In the genomic region with DNA sequence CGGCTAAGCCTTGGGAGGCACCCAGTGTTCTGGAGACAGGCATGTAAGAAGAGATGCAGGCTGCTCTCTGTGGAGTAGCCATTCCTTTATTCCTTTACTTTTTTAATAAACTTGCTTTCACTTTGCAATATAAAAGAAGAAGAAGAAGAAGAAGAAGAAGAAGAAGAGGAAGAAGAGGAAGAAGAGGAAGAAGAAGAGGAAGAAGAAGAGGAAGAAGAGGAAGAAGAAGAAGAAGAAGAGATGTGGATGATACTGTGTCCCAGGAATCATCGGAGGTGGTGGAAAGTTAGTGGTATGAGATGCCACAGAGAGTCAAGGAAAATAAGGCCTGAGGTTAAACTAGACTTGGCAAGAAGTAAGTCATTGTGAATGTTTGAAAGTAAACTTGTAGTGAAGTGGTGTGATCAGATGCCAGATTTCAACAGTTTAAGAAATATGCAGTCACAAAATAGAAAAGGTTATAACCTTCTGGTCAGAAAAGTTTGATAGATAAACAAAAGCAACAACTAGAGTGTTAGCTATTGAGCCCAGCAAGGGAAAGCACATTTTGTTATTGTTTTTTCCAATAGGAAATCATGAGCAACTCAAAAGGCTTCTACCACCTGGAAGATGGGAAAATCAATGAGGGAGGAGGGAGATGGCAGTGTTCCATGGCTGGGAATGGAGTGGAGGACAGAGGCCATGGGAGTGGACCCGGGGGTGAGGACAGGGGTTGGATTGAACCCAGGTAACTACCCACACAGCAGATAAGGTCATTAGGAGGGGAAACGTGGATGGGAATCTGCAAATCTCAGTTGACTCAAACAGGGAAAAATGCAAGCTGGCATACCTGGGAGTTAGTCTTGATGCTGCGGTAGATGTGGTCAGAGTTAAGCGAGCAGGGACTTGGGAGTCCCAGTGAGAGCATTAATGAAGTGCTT, we compare ENCODE assay signal across 26 cellular contexts. TPM values are rescaled to one million over a fixed set of nuclear protein-coding genes. Genes with fewer than 3 reads are reported as not detected.
A peak's percentile ranks its signal among the peaks of the same experiment; 100 is the strongest.
DNase-seq lines count a peak whose midpoint lies in the region; ATAC-seq, FAIRE-seq and TF ChIP-seq lines count a peak whose summit lies in the region.
"Had no signal": no experiment of that assay in that cellular context is flagged by ENCODE, and none has a peak within 500 bp of the region (broad histone marks: within the 10 kb centered on the region; RNA-seq: fewer than 3 reads in every experiment).

No MANE protein-coding gene starts in this region.

- no peak overlapping the region for H4K8ac ChIP-seq in trophoblast cell (ENCODE audit: low read depth, low read length)

- no peak overlapping the region for H2BK120ac ChIP-seq in trophoblast cell (ENCODE audit: insufficient read depth, low read length, poor library complexity)

- H3K36me3 Mint-ChIP-seq in type B pancreatic cell, result peaks cover 31% of the 10 kb centered on the region

- H3K27ac ChIP-seq in body of pancreas (peak overlapping the region in 3 of 4 donors; percentile 2 to 57 (median 55)), trophoblast cell (ENCODE audit: low read depth, low read length) (no peak overlapping the region)

- ATAC-seq in body of pancreas, result peak; percentile 76
- ATAC-seq: activated naive CD8-positive, alpha-beta T cell treated with anti-CD3 and anti-CD28 coated beads, Interleukin-2, amount 50 U/mL, for 24 hours had no signal

- H3K4me3 Mint-ChIP-seq in type B pancreatic cell, result no peak overlapping the region
- H3K4me3 Mint-ChIP-seq: activated naive CD8-positive, alpha-beta T cell treated with anti-CD3 and anti-CD28 coated beads, Interleukin-2, amount 50 U/mL, for 24 hours; CD4-positive, CD25-positive, alpha-beta regulatory T cell; endodermal cell; nephron progenitor cell; stimulated activated naive CD8-positive, alpha-beta T cell treated with anti-CD3 and anti-CD28 coated beads, Interleukin-15, Interleukin-2, amounts not matched to agents 100 ng/mL and 50 ng/mL, for 24 hours had no signal

- TF ChIP-seq POLR2A in body of pancreas (IDR thresholded peaks at IDR 0.05) (no peak), GM12891 (IDR thresholded peaks at IDR 0.05; ENCODE audit: low read depth, low read length) (no peak), GM12892 (IDR thresholded peaks at IDR 0.05; ENCODE audit: low read depth, low read length) (no peak)

- no peaks in the 10 kb centered on the region for H3K27me3 Mint-ChIP-seq in type B pancreatic cell
- H3K27me3 Mint-ChIP-seq: activated naive CD8-positive, alpha-beta T cell treated with anti-CD3 and anti-CD28 coated beads, Interleukin-2, amount 50 U/mL, for 24 hours; CD4-positive, CD25-positive, alpha-beta regulatory T cell; stimulated activated naive CD8-positive, alpha-beta T cell treated with anti-CD3 and anti-CD28 coated beads, Interleukin-15, Interleukin-2, amounts not matched to agents 100 ng/mL and 50 ng/mL, for 24 hours had no signal

- FAIRE-seq in GM12891 (lab: Jason Lieb, UNC), result no peak
- FAIRE-seq in GM12892 (lab: Jason Lieb, UNC), result no peak
- FAIRE-seq: GM19239, urothelium cell line had no signal

- no peak overlapping the region for H3K4ac ChIP-seq in trophoblast cell (ENCODE audit: low read depth, low read length)

- no peak overlapping the region for H3K4me2 ChIP-seq in trophoblast cell (ENCODE audit: low read length)

- H2BK5ac ChIP-seq in trophoblast cell (ENCODE audit: low read depth, low read length, poor library complexity), result no peak overlapping the region

- H4K12ac ChIP-seq in trophoblast cell (ENCODE audit: low read depth, low read length), result no peak overlapping the region

- no peak overlapping the region for H3K9ac ChIP-seq in trophoblast cell (ENCODE audit: low read length)

- no peak overlapping the region for H3K18ac ChIP-seq in trophoblast cell (ENCODE audit: low read length)

- H3K4me1 ChIP-seq in body of pancreas (peaks cover 17% of the 10 kb centered on the region), trophoblast cell (ENCODE audit: control insufficient read depth in 1 of 2, insufficient read depth in 2 of 2, low read length in 2 of 2) (no peaks in the 10 kb centered on the region)

- H3K4me3 ChIP-seq in body of pancreas, result no peak overlapping the region
- no peak overlapping the region for H3K4me3 ChIP-seq in trophoblast cell (ENCODE audit: low read depth, low read length)
- H3K4me3 ChIP-seq: SJCRH30 had no signal

- intact Hi-C loops in body of pancreas (cut with DNase I), result no loop called here

- peaks cover 23% of the 10 kb centered on the region for H3K4me1 Mint-ChIP-seq in type B pancreatic cell (ENCODE audit: unreplicated experiment)
- H3K4me1 Mint-ChIP-seq: activated naive CD8-positive, alpha-beta T cell treated with anti-CD3 and anti-CD28 coated beads, Interleukin-2, amount 50 U/mL, for 24 hours had no signal

- 50 to 51% methylated on average over 6 of the region's 6 CpGs for WGBS in body of pancreas, 2 donors
- no CpG with 5 or more reads among the region's 6 CpGs for WGBS in trophoblast cell (ENCODE audit: extremely low coverage, insufficient coverage, insufficient read length)

- no peaks in the 10 kb centered on the region for H3K27me3 ChIP-seq in body of pancreas
- no peaks in the 10 kb centered on the region for H3K27me3 ChIP-seq in trophoblast cell (ENCODE audit: insufficient read depth, low read length)
- H3K27me3 ChIP-seq: SJCRH30 had no signal

- no peaks in the 10 kb centered on the region for H3K79me2 ChIP-seq in trophoblast cell (ENCODE audit: control insufficient read depth, insufficient read depth, low read length, poor library complexity)

- no peak overlapping the region for H2AK5ac ChIP-seq in trophoblast cell (ENCODE audit: low read length)

- no peak for TF ChIP-seq CTCF in body of pancreas (IDR thresholded peaks at IDR 0.05)
- no peak for TF ChIP-seq CTCF in type B pancreatic cell (conservative IDR thresholded peaks at IDR 0.05)

- peak; percentile 13 for DNase-seq in GM04503 (ENCODE audit: low read depth)
- peak; percentile 21 to 56 (median 39) for DNase-seq in body of pancreas
- peak; percentile 93 for DNase-seq in kidney glomerular epithelial cell (lab: John Stamatoyannopoulos, UW)
- peak; percentile 58 to 80 for DNase-seq in trophoblast cell
- DNase-seq in DMS114 treated with DMSO at 0.1 percent for 48 hours (lab: John Stamatoyannopoulos, UW; ENCODE audit: unreplicated experiment), result no peak
- no peak for DNase-seq in type B pancreatic cell (ENCODE audit: extremely low spot score, unreplicated experiment)
- no peak for DNase-seq in GM12891 (ENCODE audit: insufficient read length, low spot score)
- no peak for DNase-seq in GM12892 (ENCODE audit: insufficient read length)
- DNase-seq: activated CD4-positive, alpha-beta T cell treated with anti-CD3 and anti-CD28 coated beads for 1 hour; activated naive CD8-positive, alpha-beta T cell treated with anti-CD3 and anti-CD28 coated beads, Interleukin-2, amount 50 U/mL, for 24 hours; CD4-positive, CD25-positive, alpha-beta regulatory T cell; DND-41; endodermal cell; foreskin melanocyte; HCEC 1CT; mesendoderm; MM.1S; NCI-H1930; NCI-H510A treated with DMSO at 0.1 percent for 48 hours; nephron progenitor cell; retina; SJCRH30 had no signal

- H3K9me3 Mint-ChIP-seq in type B pancreatic cell, result no peaks in the 10 kb centered on the region
- H3K9me3 Mint-ChIP-seq: endodermal cell; stimulated activated naive CD8-positive, alpha-beta T cell treated with anti-CD3 and anti-CD28 coated beads, Interleukin-15, Interleukin-2, amounts not matched to agents 100 ng/mL and 50 ng/mL, for 24 hours had no signal

- H3K14ac ChIP-seq in trophoblast cell (ENCODE audit: low read length), result no peak overlapping the region

- no peak overlapping the region for H3K27ac Mint-ChIP-seq in type B pancreatic cell
- H3K27ac Mint-ChIP-seq: activated naive CD8-positive, alpha-beta T cell treated with anti-CD3 and anti-CD28 coated beads, Interleukin-2, amount 50 U/mL, for 24 hours; activated T-helper 2 cell treated with anti-CD3 and anti-CD28 coated beads, Interferon-gamma antibody, Interleukin-2, Interleukin-4, amounts not matched to agents 10 μg/mL and 5 μg/mL and 100 μg/mL, durations not matched to agents 14 hours and 24 hours and 36 hours; CD4-positive, CD25-positive, alpha-beta regulatory T cell; endodermal cell; nephron progenitor cell; stimulated activated naive CD8-positive, alpha-beta T cell treated with anti-CD3 and anti-CD28 coated beads, Interleukin-15, Interleukin-2, amounts not matched to agents 100 ng/mL and 50 ng/mL, for 24 hours had no signal

- H2AFZ ChIP-seq in trophoblast cell (ENCODE audit: insufficient read depth, low read length, poor library complexity), result no peak overlapping the region

- H3K36me3 ChIP-seq in body of pancreas (replicated peaks in 1 of 2; ENCODE audit: insufficient read depth in 1 of 2, low read depth in 2 of 2), result no peaks in the 10 kb centered on the region
- no peaks in the 10 kb centered on the region for H3K36me3 ChIP-seq in trophoblast cell (ENCODE audit: control insufficient read depth in 1 of 2, insufficient read depth in 2 of 2, low read length in 2 of 2)
- H3K36me3 ChIP-seq: SJCRH30 had no signal

- no peaks in the 10 kb centered on the region for H3K79me1 ChIP-seq in trophoblast cell (ENCODE audit: low read length)

- H3K9me3 ChIP-seq in body of pancreas (no peaks in the 10 kb centered on the region), trophoblast cell (ENCODE audit: insufficient read depth, low read depth, low read length) (no peaks in the 10 kb centered on the region)
- H3K9me3 ChIP-seq: SJCRH30 had no signal

- no peak overlapping the region for H2BK12ac ChIP-seq in trophoblast cell (ENCODE audit: low read length)

- H3K23ac ChIP-seq in trophoblast cell (ENCODE audit: low read length), result no peak overlapping the region

- no peak overlapping the region for H4K91ac ChIP-seq in trophoblast cell (ENCODE audit: low read depth, low read length)

TF ChIP-seq in GM12891, 5 proteins besides CTCF, POLR2A, EP300 and RAD21:
- TF ChIP-seq PAX5 (IDR thresholded peaks at IDR 0.05; ENCODE audit: insufficient read depth, low read length, severe bottlenecking) (no peak), POLR2AphosphoS5 (IDR thresholded peaks at IDR 0.05; ENCODE audit: low read depth, low read length) (no peak), SPI1 (IDR thresholded peaks at IDR 0.05; ENCODE audit: low read depth, low read length) (no peak), POU2F2 (IDR thresholded peaks at IDR 0.05; ENCODE audit: low read depth, low read length) (no peak), TAF1 (IDR thresholded peaks at IDR 0.05; ENCODE audit: low read depth, low read length) (no peak)
TF ChIP-seq in GM12891: peak in this region for 0.

RNA-seq across cellular contexts. Expression of a gene that starts 16.8 kb away (rescaled TPM):
- total RNA-seq in body of pancreas (100 to 1,000 TPM in 1 of 2 donors, 10 to 100 TPM in 1; 81.5 to 224 TPM), type B pancreatic cell (ENCODE audit: low replicate concordance) (56.8 and 89.3 TPM in 2 replicates)
- 24.0 and 25.3 TPM in 2 replicates for polyA plus RNA-seq in trophoblast cell (2013)
- polyA plus RNA-seq in GM12891 (2012; ENCODE audit: low read depth, missing spikeins), result 3.8 TPM
- polyA plus RNA-seq in GM12892 (2012; ENCODE audit: missing spikeins), result 4.3 TPM

Comparison
In these comparisons a context has a peak if more than half of its experiments do, and no peak if none do; other contexts are left out.
1. DNase-seq: peak in GM04503 (single experiment), body of pancreas (4 of 4), kidney glomerular epithelial cell (single experiment) and trophoblast cell (2 of 2); none in DMS114 treated with DMSO at 0.1 percent for 48 hours (single experiment), type B pancreatic cell (single experiment), GM12891 (single experiment) and GM12892 (single experiment).